ENCODE assay signal across 24 cellular contexts in genomic region chr16:11296351-11296705, GRCh38. TPM values are rescaled to one million over a fixed set of nuclear protein-coding genes. Genes with fewer than 3 reads are reported as not detected.
DNase-seq lines count a peak whose midpoint lies in the region; ATAC-seq and TF ChIP-seq lines count a peak whose summit lies in the region.
"Had no signal": no experiment of that assay in that cellular context is flagged by ENCODE, and none has a peak within 500 bp of the region (broad histone marks: within the 10 kb centered on the region; RNA-seq: fewer than 3 reads in every experiment).

No MANE protein-coding gene starts in this region.

- no peak overlapping the region for H2AK5ac ChIP-seq in mesendoderm (ENCODE audit: low read length)

- peaks cover 42% of the 10 kb centered on the region for H3F3A ChIP-seq in SU-DHL-6 (ENCODE audit: insufficient read depth)

- no peaks in the 10 kb centered on the region for H3K9me3 Mint-ChIP-seq in type B pancreatic cell

- H3K9me2 ChIP-seq in SU-DHL-6 (replicated peaks; ENCODE audit: insufficient read depth, low read length), result no peaks in the 10 kb centered on the region

- ATAC-seq in Right ventricle myocardium superior (ENCODE audit: poor library complexity), result no peak
- no peak for ATAC-seq in GM19397 (IDR thresholded peaks at IDR 0.05; ENCODE audit: unreplicated experiment)

- H2AFZ ChIP-seq in SU-DHL-6 (ENCODE audit: low read depth, low read length, severe bottlenecking), result no peak overlapping the region

- H3K27ac ChIP-seq in cardiac muscle cell (peak overlapping the region; percentile 69), SU-DHL-6 (ENCODE audit: low read depth, low read length) (peak overlapping the region; percentile 96), mesendoderm (ENCODE audit: low read depth, low read length) (no peak overlapping the region)
- H3K27ac ChIP-seq: brain microvascular endothelial cell had no signal

- H3K56ac ChIP-seq in mesendoderm (ENCODE audit: low read length), result peak overlapping the region; percentile 49

- no peak for TF ChIP-seq CTCF in cardiac muscle cell (IDR thresholded peaks at IDR 0.05; ENCODE audit: low read depth, low read length)
- TF ChIP-seq CTCF in SU-DHL-6 (IDR thresholded peaks at IDR 0.05; ENCODE audit: insufficient read depth, low read length, poor library complexity, severe bottlenecking), result no peak
- no peak for TF ChIP-seq CTCF in type B pancreatic cell (conservative IDR thresholded peaks at IDR 0.05)

- H3K4me3 ChIP-seq in cardiac muscle cell (no peak overlapping the region), SU-DHL-6 (ENCODE audit: insufficient read depth, low read length, poor library complexity, severe bottlenecking) (no peak overlapping the region), mesendoderm (ENCODE audit: low read length) (no peak overlapping the region)
- H3K4me3 ChIP-seq: lung, Peyer's patch had no signal

- DNase-seq in cardiac muscle cell (ENCODE audit: low read depth in 1 of 2, low spot score in 1 of 2) (no peak), Right ventricle myocardium superior (no peak), mesendoderm (no peak), type B pancreatic cell (ENCODE audit: extremely low spot score, unreplicated experiment) (no peak), NCI-H1105 treated with DMSO at 0.1 percent for 48 hours (lab: John Stamatoyannopoulos, UW) (no peak)
- no peak for DNase-seq in activated CD4-positive, CD25-positive, alpha-beta regulatory T cell treated with anti-CD3 and anti-CD28 coated beads, Interleukin-2, amount 50 U/mL, for 72 hours
- DNase-seq: brain microvascular endothelial cell; C1 segment of cervical spinal cord; Calu3; EL; GOT3; NCI-H1105; NCI-H2081 treated with DMSO at 0.1 percent for 48 hours; NCI-H446 treated with DMSO at 0.1 percent for 48 hours; occipital lobe; stimulated activated CD4-positive, alpha-beta T cell treated with anti-CD3 and anti-CD28 coated beads, Interleukin-12 subunit alpha, Interleukin-12 subunit beta, amount 100 ng/mL, for 4 hours; stimulated activated CD4-positive, alpha-beta T cell treated with anti-CD3 and anti-CD28 coated beads, Interleukin-4, amount 100 ng/mL, for 4 hours had no signal

- H3K36me3 Mint-ChIP-seq in type B pancreatic cell, result no peaks in the 10 kb centered on the region

- peaks cover 20% of the 10 kb centered on the region for H3K4me1 ChIP-seq in cardiac muscle cell (ENCODE audit: low read depth)
- peaks cover 6% of the 10 kb centered on the region for H3K4me1 ChIP-seq in mesendoderm (ENCODE audit: control insufficient read depth, low read depth, low read length)

- no peaks in the 10 kb centered on the region for H3K27me3 Mint-ChIP-seq in type B pancreatic cell

- no peak overlapping the region for H3K23ac ChIP-seq in mesendoderm (ENCODE audit: low read length)

- H3K79me1 ChIP-seq in mesendoderm (ENCODE audit: low read length), result no peaks in the 10 kb centered on the region

- H3K4me2 ChIP-seq in SU-DHL-6 (ENCODE audit: low read depth, low read length, poor library complexity, severe bottlenecking), result peak overlapping the region; percentile 38
- H3K4me2 ChIP-seq in mesendoderm (ENCODE audit: low read length), result no peak overlapping the region

- no peaks in the 10 kb centered on the region for H3K79me2 ChIP-seq in SU-DHL-6 (ENCODE audit: insufficient read depth, low read length)
- H3K79me2 ChIP-seq in mesendoderm (ENCODE audit: control insufficient read depth, insufficient read depth, low read length), result no peaks in the 10 kb centered on the region

- peaks cover 26% of the 10 kb centered on the region for H3K4me1 Mint-ChIP-seq in type B pancreatic cell (ENCODE audit: unreplicated experiment)

- intact Hi-C loops in Right ventricle myocardium superior (cut with DNase I), result no loop called here

- H2BK5ac ChIP-seq in mesendoderm (ENCODE audit: low read length), result no peak overlapping the region

- peak overlapping the region; percentile 11 for H3K9ac ChIP-seq in SU-DHL-6 (ENCODE audit: low read length)
- no peak overlapping the region for H3K9ac ChIP-seq in mesendoderm (ENCODE audit: low read length)

- H3K27me3 ChIP-seq in cardiac muscle cell, result no peaks in the 10 kb centered on the region
- no peaks in the 10 kb centered on the region for H3K27me3 ChIP-seq in SU-DHL-6 (ENCODE audit: low read length)
- H3K27me3 ChIP-seq in mesendoderm (ENCODE audit: insufficient read depth, low read length, poor library complexity), result no peaks in the 10 kb centered on the region
- H3K27me3 ChIP-seq: brain microvascular endothelial cell, Peyer's patch had no signal

- H3K36me3 ChIP-seq in cardiac muscle cell, result no peaks in the 10 kb centered on the region
- H3K36me3 ChIP-seq in SU-DHL-6 (ENCODE audit: low read length), result no peaks in the 10 kb centered on the region
- H3K36me3 ChIP-seq in mesendoderm (ENCODE audit: control insufficient read depth, insufficient read depth, low read length), result no peaks in the 10 kb centered on the region
- H3K36me3 ChIP-seq: brain microvascular endothelial cell, Peyer's patch had no signal

- H3K9me3 ChIP-seq in cardiac muscle cell (ENCODE audit: low read depth) (no peaks in the 10 kb centered on the region), SU-DHL-6 (ENCODE audit: insufficient read depth, low read length) (no peaks in the 10 kb centered on the region)
- H3K9me3 ChIP-seq: Peyer's patch had no signal

- no peak overlapping the region for H3K4me3 Mint-ChIP-seq in type B pancreatic cell

- no peaks in the 10 kb centered on the region for H4K20me1 ChIP-seq in SU-DHL-6 (ENCODE audit: low read depth, low read length)

- H3K18ac ChIP-seq in mesendoderm (ENCODE audit: low read length), result peak overlapping the region; percentile 36

- peak overlapping the region; percentile 58 for H3K27ac Mint-ChIP-seq in type B pancreatic cell

- no peak overlapping the region for H4K5ac ChIP-seq in mesendoderm (ENCODE audit: low read length)

- peak overlapping the region; percentile 35 for H2BK120ac ChIP-seq in mesendoderm (ENCODE audit: low read depth, low read length)

- WGBS in mesendoderm (ENCODE audit: extremely low coverage, insufficient coverage, low lambda C conversion rate), result no CpG with 5 or more reads among the region's 3 CpGs

- H4K8ac ChIP-seq in mesendoderm (ENCODE audit: low read depth, low read length), result no peak overlapping the region

- no peak overlapping the region for H2BK15ac ChIP-seq in mesendoderm (replicated peaks; ENCODE audit: low read depth)

- H3K4ac ChIP-seq in mesendoderm (ENCODE audit: low read depth, low read length), result peak overlapping the region; percentile 66

RNA-seq across cellular contexts. Expression of gene PRM1, which starts 15.2 kb away (rescaled TPM):
- total RNA-seq in cardiac muscle cell (not detected in 2 replicates), Right ventricle myocardium superior (not detected), type B pancreatic cell (ENCODE audit: low replicate concordance) (not detected in 2 replicates)
- not detected in 2 replicates for polyA plus RNA-seq in cardiac muscle cell
- polyA plus RNA-seq in mesendoderm (2013, experiment 1 of 2), result 1.9 TPM
- 2.6 TPM for polyA plus RNA-seq in mesendoderm (2013, experiment 2 of 2)
- total RNA-seq: Calu3, lung, occipital lobe, Peyer's patch, SK-MEL-5, ureter had no signal
- polyA plus RNA-seq: keratinocyte, lung had no signal

RNA-seq across cellular contexts. Expression of gene PRM2, which starts 20.0 kb away (rescaled TPM):
- total RNA-seq in cardiac muscle cell (0.42 TPM in 1 of 2 replicates, not detected in the other), Right ventricle myocardium superior (not detected), type B pancreatic cell (ENCODE audit: low replicate concordance) (not detected in 2 replicates)
- polyA plus RNA-seq in cardiac muscle cell, result not detected in 2 replicates
- not detected for polyA plus RNA-seq in mesendoderm (2013, experiment 1 of 2)
- not detected for polyA plus RNA-seq in mesendoderm (2013, experiment 2 of 2)
- total RNA-seq: Calu3, lung, occipital lobe, Peyer's patch, SK-MEL-5, ureter had no signal
- polyA plus RNA-seq: keratinocyte, lung had no signal

RNA-seq across cellular contexts. Expression of gene PRM3, which starts 22.9 kb away (rescaled TPM):
- total RNA-seq in cardiac muscle cell, result not detected in 2 replicates
- polyA plus RNA-seq in cardiac muscle cell, result not detected in 2 replicates
- total RNA-seq in Right ventricle myocardium superior, result not detected
- polyA plus RNA-seq in mesendoderm (2013, experiment 1 of 2), result not detected
- polyA plus RNA-seq in mesendoderm (2013, experiment 2 of 2), result not detected
- not detected in 2 replicates for total RNA-seq in type B pancreatic cell (ENCODE audit: low replicate concordance)
- total RNA-seq: Calu3, lung, occipital lobe, Peyer's patch, SK-MEL-5, ureter had no signal
- polyA plus RNA-seq: keratinocyte, lung had no signal

RNA-seq across cellular contexts. Expression of gene TNP2, which starts 27.2 kb away (rescaled TPM):
- total RNA-seq in cardiac muscle cell (not detected in 2 replicates), Right ventricle myocardium superior (not detected), type B pancreatic cell (ENCODE audit: low replicate concordance) (not detected in 2 replicates)
- not detected in 2 replicates for polyA plus RNA-seq in cardiac muscle cell
- polyA plus RNA-seq in mesendoderm (2013, experiment 1 of 2), result not detected
- not detected for polyA plus RNA-seq in mesendoderm (2013, experiment 2 of 2)
- total RNA-seq: Calu3, lung, occipital lobe, Peyer's patch, SK-MEL-5, ureter had no signal
- polyA plus RNA-seq: keratinocyte, lung had no signal

RNA-seq across cellular contexts. Expression of gene SOCS1, which starts 40.3 kb away (rescaled TPM):
- total RNA-seq in cardiac muscle cell (7.3 and 11.0 TPM in 2 replicates), Right ventricle myocardium superior (3.7 TPM), type B pancreatic cell (ENCODE audit: low replicate concordance) (14.5 and 28.6 TPM in 2 replicates)
- 3.4 and 3.6 TPM in 2 replicates for polyA plus RNA-seq in cardiac muscle cell
- 62.9 TPM for polyA plus RNA-seq in mesendoderm (2013, experiment 1 of 2)
- 59.7 TPM for polyA plus RNA-seq in mesendoderm (2013, experiment 2 of 2)
- total RNA-seq: occipital lobe had no signal
